14 cellular contexts compared by ENCODE assay signal in the genomic region with DNA sequence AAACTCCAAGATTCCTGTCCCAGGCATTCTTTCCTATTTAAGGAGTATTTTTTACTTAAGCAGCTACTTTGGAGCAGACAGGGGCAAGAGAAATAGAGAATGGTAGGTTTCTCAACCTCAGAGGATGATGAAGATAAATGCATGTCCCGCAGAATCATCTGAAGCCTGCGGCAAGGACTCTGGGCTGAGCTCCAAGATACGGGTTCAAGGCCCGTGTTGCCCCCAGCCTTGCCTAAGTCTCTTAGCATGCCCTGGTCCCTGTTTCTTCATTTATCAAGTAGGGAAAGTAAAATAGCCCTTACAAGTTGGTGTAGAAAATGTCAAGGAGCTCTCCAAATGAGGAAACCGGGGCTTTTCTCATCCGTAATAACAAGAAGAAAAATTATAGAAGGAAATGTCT.
"Had no signal": no experiment of that assay in that cellular context is flagged by ENCODE, and none has a peak within 500 bp of the region (broad histone marks: within the 10 kb centered on the region; RNA-seq: fewer than 3 reads in every experiment).

No MANE protein-coding gene starts in this region.

- H3K4me1 ChIP-seq: uterus had no signal

- H3K27ac ChIP-seq: epithelial cell of prostate, foreskin keratinocyte, heart left ventricle, thoracic aorta, uterus had no signal

- H3K36me3 ChIP-seq: heart left ventricle, thoracic aorta, uterus had no signal

- H3K4me3 ChIP-seq: heart left ventricle, smooth muscle cell, thoracic aorta, uterus had no signal

- H3K27me3 ChIP-seq: foreskin keratinocyte, heart left ventricle, uterus had no signal

- ATAC-seq: effector memory CD8-positive, alpha-beta T cell; foreskin keratinocyte; heart left ventricle; left colon; naive thymus-derived CD8-positive, alpha-beta T cell; right cardiac atrium; stimulated activated memory B cell treated with anti-CD40 and anti-IgM and Interleukin-4, amounts not matched to agents 10 μg/mL and 1 μg/mL and 100 μg/mL, for 72 hours had no signal

- H3K9me3 ChIP-seq: heart left ventricle, thoracic aorta, uterus had no signal

- DNase-seq: effector memory CD8-positive, alpha-beta T cell; foreskin keratinocyte; hippocampal formation; left colon; mammary epithelial cell; naive thymus-derived CD8-positive, alpha-beta T cell; right cardiac atrium; stimulated activated CD4-positive, alpha-beta T cell treated with anti-CD3 and anti-CD28 coated beads, Interleukin-4, amount 100 ng/mL, for 24 hours; uterus had no signal
